In genomic region chr1:1435094-1435903, GRCh38 we compare ENCODE assay signal across 8 cellular contexts. TPM values are rescaled to one million over a fixed set of nuclear protein-coding genes. Genes with fewer than 3 reads are reported as not detected.
DNase-seq lines count a peak whose midpoint lies in the region; ATAC-seq, FAIRE-seq and TF ChIP-seq lines count a peak whose summit lies in the region.

Gene VWA1, plus strand, starts transcription at chr1:1435690. Its CDS starts 59 bp downstream, at chr1:1435749.

- H3K4me3 ChIP-seq in colonic mucosa, result peak within 1 kb of the TSS; percentile 62

- H3K9me3 ChIP-seq in colonic mucosa, result no peaks in the 10 kb centered on the region

- no peak for TF ChIP-seq CTCF in D721Med (IDR thresholded peaks at IDR 0.05; ENCODE audit: insufficient read depth, missing control alignments)
- no peak for TF ChIP-seq CTCF in colonic mucosa (IDR thresholded peaks at IDR 0.05)

- peaks cover 40% of the 10 kb centered on the region for H3K4me1 ChIP-seq in colonic mucosa

- DNase-seq in D721Med (ENCODE audit: insufficient read length, low spot score) (peak; percentile 85), colonic mucosa (peak; percentile 85), kidney tubule cell (ENCODE audit: low spot score) (peak; percentile 70)
- peak; percentile 57 to 59 for DNase-seq in activated CD4-positive, alpha-beta T cell treated with anti-CD3 and anti-CD28 coated beads for 4 hours
- DNase-seq in stimulated activated CD4-positive, alpha-beta T cell treated with anti-CD3 and anti-CD28 coated beads, Interleukin-1b, Interleukin-23, amount 100 ng/mL, for 24 hours (ENCODE audit: low read depth in 4 of 4, low spot score in 1 of 4), result peak in 3 of 4 experiments; percentile 44 to 65 (median 56)

- H3K36me3 ChIP-seq in colonic mucosa, result no peaks in the 10 kb centered on the region

- no peak for ATAC-seq in HG02571 (IDR thresholded peaks at IDR 0.05; ENCODE audit: unreplicated experiment)
- no peak for ATAC-seq in HG03025 (IDR thresholded peaks at IDR 0.05; ENCODE audit: low FRiP score, unreplicated experiment)

- peak within 1 kb of the TSS; percentile 63 to 73 for H3K9ac ChIP-seq in colonic mucosa (ENCODE audit: low read depth in 2 of 2, low read length in 2 of 2)

- no peak for FAIRE-seq in D721Med (lab: Jason Lieb, UNC)

- H3K27me3 ChIP-seq in colonic mucosa, result peaks cover 4% of the 10 kb centered on the region

- TF ChIP-seq EP300 in Ishikawa (IDR thresholded peaks at IDR 0.05; ENCODE audit: borderline replicate concordance), result no peak

- peak within 1 kb of the TSS; percentile 96 for H3K27ac ChIP-seq in colonic mucosa

- intact Hi-C loops in colonic mucosa (cut with DNase I), result no loop called here

- no peak for TF ChIP-seq RAD21 in Ishikawa (IDR thresholded peaks at IDR 0.05; ENCODE audit: low read depth)

TF ChIP-seq in Ishikawa, 13 proteins besides CTCF, POLR2A, EP300 and RAD21:
- TF ChIP-seq NFIC (IDR thresholded peaks at IDR 0.05) (no peak), TAF1 (IDR thresholded peaks at IDR 0.05; ENCODE audit: low read depth) (peak; percentile 22; the same call in 1 of the 2 replicates), CREB1 (IDR thresholded peaks at IDR 0.05; ENCODE audit: low read depth) (no peak), TCF12 (IDR thresholded peaks at IDR 0.05; ENCODE audit: low read depth) (no peak), EGR1 (IDR thresholded peaks at IDR 0.05) (no peak), MAX (IDR thresholded peaks at IDR 0.05) (peak; percentile 56; the same call in 1 of the 2 replicates), FOXM1 (IDR thresholded peaks at IDR 0.05; ENCODE audit: borderline replicate concordance, low read depth) (no peak), ZBTB7A (IDR thresholded peaks at IDR 0.05; ENCODE audit: low read depth) (peak; percentile 56; the same call in 1 of the 2 replicates)

RNA-seq across cellular contexts. Expression of gene VWA1, which starts in this region (rescaled TPM):
- 10 to 100 TPM; 43.5 to 74.0 TPM for total RNA-seq in colonic mucosa
